In genomic region chr6:28648035-28648877, GRCh38 we compare ENCODE assay signal across 8 cellular contexts.
DNase-seq lines count a peak whose midpoint lies in the region; ATAC-seq and TF ChIP-seq lines count a peak whose summit lies in the region.

No MANE protein-coding gene starts in this region.

- ATAC-seq in activated T-cell treated with anti-CD3 and anti-CD28 coated beads, Interleukin-2, amount 50 U/mL, for 4 hours = peak; percentile 56 to 70
- ATAC-seq in GM21737 (IDR thresholded peaks at IDR 0.05; ENCODE audit: unreplicated experiment) (no peak), HG02798 (IDR thresholded peaks at IDR 0.05; ENCODE audit: poor library complexity, unreplicated experiment) (no peak)

- no peaks in the 10 kb centered on the region for H3K36me3 Mint-ChIP-seq in activated T-cell treated with anti-CD3 and anti-CD28 coated beads, Interleukin-2, amount 50 U/mL, for 4 hours (ENCODE audit: insufficient read depth)

- TF ChIP-seq CTCF in HFF-Myc (IDR thresholded peaks at IDR 0.05; ENCODE audit: low read depth, low read length, missing control alignments) = no peak

- peaks cover 9% of the 10 kb centered on the region for H3K4me1 Mint-ChIP-seq in activated T-cell treated with anti-CD3 and anti-CD28 coated beads, Interleukin-2, amount 50 U/mL, for 4 hours (ENCODE audit: low read depth)

- H3K4me3 Mint-ChIP-seq in activated T-cell treated with anti-CD3 and anti-CD28 coated beads, Interleukin-2, amount 50 U/mL, for 4 hours = peak overlapping the region; percentile 75

- peak overlapping the region; percentile 64 for H3K4me3 ChIP-seq in HFF-Myc (replicated peaks; ENCODE audit: low read depth, low read length)

- H3K27me3 Mint-ChIP-seq in activated T-cell treated with anti-CD3 and anti-CD28 coated beads, Interleukin-2, amount 50 U/mL, for 4 hours (ENCODE audit: low read depth) = peaks cover 63% of the 10 kb centered on the region

- DNase-seq in COLO829 (ENCODE audit: low spot score) (peak; percentile 90), HFF-Myc (ENCODE audit: extremely low read depth, low read depth) (peak; percentile 73), NCI-H82 (lab: John Stamatoyannopoulos, UW) (peak; percentile 97), glomerular endothelial cell (ENCODE audit: extremely low read depth, low read depth, low spot score) (peak; percentile 61), pulmonary artery endothelial cell (ENCODE audit: low read depth, low spot score) (peak; percentile 47)
- peak; percentile 12 for DNase-seq in activated T-cell treated with anti-CD3 and anti-CD28 coated beads, Interleukin-2, amount 50 U/mL, for 4 hours

- H3K9me3 Mint-ChIP-seq in activated T-cell treated with anti-CD3 and anti-CD28 coated beads, Interleukin-2, amount 50 U/mL, for 4 hours = no peaks in the 10 kb centered on the region

Comparison
In these comparisons a context has a peak if more than half of its experiments do, and no peak if none do; other contexts are left out.
1. DNase-seq: peak in every context shown above with its lines; median percentile 97 in NCI-H82; 90 in COLO829; 73 in HFF-Myc; 61 in glomerular endothelial cell; 47 in pulmonary artery endothelial cell; 12 in activated T-cell treated with anti-CD3 and anti-CD28 coated beads, Interleukin-2, amount 50 U/mL, for 4 hours.
2. ATAC-seq: peak in activated T-cell treated with anti-CD3 and anti-CD28 coated beads, Interleukin-2, amount 50 U/mL, for 4 hours (2 of 2); none in GM21737 (single experiment) and HG02798 (single experiment).